In the genomic region with DNA sequence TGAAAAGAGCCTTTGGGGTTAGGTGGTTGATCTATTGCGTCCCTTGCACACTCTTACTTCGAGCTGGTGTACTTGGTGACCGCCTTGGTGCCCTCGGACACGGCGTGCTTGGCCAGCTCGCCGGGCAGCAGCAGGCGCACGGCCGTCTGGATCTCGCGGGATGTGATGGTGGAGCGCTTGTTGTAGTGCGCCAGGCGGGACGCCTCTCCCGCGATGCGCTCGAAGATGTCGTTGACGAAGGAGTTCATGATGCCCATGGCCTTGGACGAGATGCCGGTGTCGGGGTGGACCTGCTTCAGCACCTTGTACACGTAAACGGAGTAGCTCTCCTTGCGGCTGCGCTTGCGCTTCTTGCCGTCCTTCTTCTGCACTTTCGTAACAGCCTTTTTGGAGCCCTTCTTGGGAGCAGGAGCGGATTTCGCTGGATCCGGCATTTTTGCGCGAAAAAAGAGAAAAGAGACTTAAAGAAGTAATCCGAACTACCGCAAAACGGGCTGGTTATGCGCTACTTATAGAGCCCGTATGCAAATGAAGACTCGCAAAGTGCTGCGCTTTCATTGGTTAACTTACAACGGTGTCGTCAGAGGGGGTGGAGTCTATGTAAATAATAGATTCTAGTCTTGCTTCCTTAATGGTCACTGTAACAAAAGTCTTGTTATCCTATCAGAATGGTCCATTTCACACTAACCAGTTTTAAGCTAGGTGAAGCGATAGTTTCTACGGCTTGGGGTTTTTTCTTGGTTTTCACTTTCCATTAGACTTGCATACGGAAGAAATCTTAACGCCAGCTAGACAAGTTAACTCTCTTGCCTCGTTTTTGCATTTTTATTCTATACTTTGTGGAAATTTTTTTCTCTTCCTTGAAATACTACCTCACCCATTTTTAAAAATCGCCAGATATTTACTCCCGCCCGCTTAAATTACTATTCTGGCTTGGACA, we compare ENCODE assay signal across 8 cellular contexts. TPM values are rescaled to one million over a fixed set of nuclear protein-coding genes. Genes with fewer than 3 reads are reported as not detected.
DNase-seq lines count a peak whose midpoint lies in the region; ATAC-seq and TF ChIP-seq lines count a peak whose summit lies in the region.
"Not testable (repeated sequence)": the region's sequence is repeated elsewhere in the genome, so short reads cannot be mapped to it uniquely, and the experiment has no call there.

No MANE protein-coding gene starts in this region.

- TF ChIP-seq POLR2A in suprapubic skin (IDR thresholded peaks at IDR 0.05), result peak in 1 of 2 donors; percentile 61

- peak overlapping the region; percentile 54 for H3K4me3 ChIP-seq in suprapubic skin

- not testable (repeated sequence) for TF ChIP-seq EP300 in suprapubic skin (IDR thresholded peaks at IDR 0.05)

- WGBS in suprapubic skin, result 0% methylated on average over 23 of the region's 55 CpGs

- TF ChIP-seq CTCF in omental fat pad (IDR thresholded peaks at IDR 0.05); suprapubic skin (IDR thresholded peaks at IDR 0.05): not testable (repeated sequence)

- H3K36me3 ChIP-seq in suprapubic skin, result not testable (repeated sequence)

- ATAC-seq in HG02588 (IDR thresholded peaks at IDR 0.05; ENCODE audit: unreplicated experiment) (peak; percentile 84), omental fat pad (ENCODE audit: low FRiP score) (peak; percentile 94)

- H3K27me3 ChIP-seq in suprapubic skin, result not testable (repeated sequence)

- H3K4me1 ChIP-seq in suprapubic skin, result not testable (repeated sequence)

- H3K27ac ChIP-seq in suprapubic skin, result peak overlapping the region; percentile 89

- DNase-seq in GM04503 (ENCODE audit: low read depth) (peak; percentile 68), NCI-H1048 (lab: John Stamatoyannopoulos, UW) (peak; percentile 87), SK-N-DZ (ENCODE audit: low spot score) (peak; percentile 97), glomerular endothelial cell (ENCODE audit: extremely low read depth, low read depth, low spot score) (peak; percentile 50), omental fat pad (ENCODE audit: low spot score) (peak; percentile 68), suprapubic skin (ENCODE audit: low spot score in 2 of 2) (peak; percentile 90 to 92)
- DNase-seq in activated naive CD4-positive, alpha-beta T cell treated with anti-CD3 and anti-CD28 coated beads, Interleukin-2, amount 50 U/mL, for 16 hours, result peak; percentile 71

- not testable (repeated sequence) for H3K9me3 ChIP-seq in suprapubic skin

RNA-seq across cellular contexts. Expression of a gene that starts 29.7 kb away (rescaled TPM):
- not detected in 2 replicates for polyA plus RNA-seq in SK-N-DZ (2014; cell fraction: cytosol; rRNA removed)
- polyA plus RNA-seq in SK-N-DZ (2014; cell fraction: nucleus; rRNA removed), result not detected in 2 replicates
- total RNA-seq in glomerular endothelial cell (not detected in 2 replicates), omental fat pad (10 to 100 TPM in 2 of 4 donors, 1 to 10 TPM in 2; 2.5 to 63.8 (median 12.2) TPM), suprapubic skin (not detected)

Comparison
In these comparisons a context has a peak if more than half of its experiments do, and no peak if none do; other contexts are left out.
1. Peak in every context shown above with its lines: DNase-seq, ATAC-seq, H3K4me3 ChIP-seq and H3K27ac ChIP-seq.